1 cellular context compared by ENCODE assay signal in the genomic region with DNA sequence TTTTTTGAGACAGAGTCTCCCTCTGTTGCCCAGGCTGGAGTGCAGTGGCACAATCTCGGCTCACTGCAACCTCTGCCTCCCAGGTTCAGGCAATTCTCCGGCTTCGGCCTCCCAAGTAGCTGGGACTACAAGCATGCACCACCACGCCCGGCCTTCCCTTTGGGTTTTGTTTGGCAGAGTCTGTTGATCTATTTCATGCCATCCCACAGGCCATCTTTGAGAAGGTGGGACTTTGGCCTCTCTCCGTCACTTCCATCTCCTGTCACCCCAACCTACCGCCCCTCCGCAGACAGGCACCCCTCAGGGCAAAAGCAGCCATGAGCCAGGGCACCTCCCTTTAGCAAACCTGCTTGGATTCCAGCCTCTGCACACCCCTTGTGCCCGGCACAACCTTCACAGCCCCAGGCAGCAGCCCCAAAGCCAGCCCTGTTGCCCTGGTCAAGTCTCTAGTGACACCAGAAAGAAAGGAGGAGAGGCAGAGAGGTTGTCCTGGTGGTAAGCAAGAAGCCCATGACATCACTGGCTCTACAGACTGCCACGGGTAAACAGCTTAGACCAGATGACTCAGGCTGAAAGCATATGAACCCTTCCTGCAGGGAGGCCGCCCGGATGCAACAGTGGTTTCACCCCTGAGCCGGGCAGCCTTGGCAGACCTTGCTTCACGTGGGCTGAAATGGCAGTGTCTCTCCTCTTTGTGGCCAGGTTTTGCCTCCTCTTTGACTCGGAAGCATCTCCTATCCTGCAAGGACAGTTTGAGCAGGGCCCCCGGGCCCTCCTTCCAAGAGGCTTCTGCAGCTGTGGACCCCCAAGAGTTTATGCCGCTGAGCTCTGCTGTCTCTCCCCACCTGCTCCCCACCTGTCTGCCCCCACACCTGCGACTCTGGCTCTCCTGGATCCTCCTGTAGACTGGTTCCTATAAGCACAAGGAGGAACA.
TF ChIP-seq lines count a peak whose summit lies in the region.

No MANE protein-coding gene starts in this region.

TF ChIP-seq in PFSK-1, 5 proteins besides CTCF, POLR2A, EP300 and RAD21 (continued from another document):
- peak; percentile 99 for TF ChIP-seq FOXP2 (optimal IDR thresholded peaks at IDR 0.05; ENCODE audit: borderline replicate concordance, extremely low read depth, extremely low read length, insufficient read depth)
- peak; percentile 71; the same call in 1 of the 2 replicates for TF ChIP-seq SIN3A (IDR thresholded peaks at IDR 0.05; ENCODE audit: borderline replicate concordance, insufficient read depth, low read length)
- TF ChIP-seq TAF1 (IDR thresholded peaks at IDR 0.05; ENCODE audit: borderline replicate concordance, insufficient read depth, low read length): peak; percentile 41; the same call in 1 of the 2 replicates
